8 cellular contexts compared by ENCODE assay signal in the genomic region with DNA sequence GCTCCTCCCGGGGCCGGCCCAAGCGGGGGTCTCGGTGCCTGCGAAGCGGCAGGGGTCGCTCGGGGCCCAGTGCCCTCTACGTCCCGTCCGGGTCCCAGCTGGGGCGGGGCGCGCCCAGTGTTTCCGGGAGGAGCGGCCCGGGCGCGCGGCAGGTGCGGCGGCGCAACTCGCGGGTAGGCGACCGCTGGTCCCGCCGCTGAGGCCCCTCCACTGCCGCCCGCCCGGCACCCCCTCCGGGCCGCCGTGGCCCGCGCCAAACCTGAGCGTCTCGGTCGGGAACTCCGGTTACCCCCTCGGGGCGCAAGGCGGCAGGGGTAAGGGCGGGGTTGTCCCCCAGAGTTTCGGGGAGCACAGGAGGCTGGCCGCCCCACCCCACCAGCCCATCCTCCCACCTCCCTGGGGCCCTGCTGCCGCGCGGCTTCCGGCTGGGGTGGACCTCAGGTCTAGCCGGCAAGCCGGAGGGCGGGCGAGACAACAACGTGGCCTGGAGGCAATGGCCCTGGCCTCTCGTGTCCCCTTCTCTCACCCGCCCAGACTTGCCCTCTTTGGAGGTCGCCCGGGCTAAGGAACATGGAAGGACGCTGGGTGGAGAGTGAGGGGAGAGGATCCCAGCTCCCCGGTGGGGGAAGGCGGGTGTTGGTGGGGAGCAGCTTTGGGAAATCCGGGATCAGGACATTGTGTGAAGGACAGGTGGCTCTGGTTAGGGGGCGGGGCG. TPM values are rescaled to one million over a fixed set of nuclear protein-coding genes. Genes with fewer than 3 reads are reported as not detected.
A peak's percentile ranks its signal among the peaks of the same experiment; 100 is the strongest.
DNase-seq lines count a peak whose midpoint lies in the region; ATAC-seq, FAIRE-seq and TF ChIP-seq lines count a peak whose summit lies in the region.

No MANE protein-coding gene starts in this region.

- TF ChIP-seq CTCF in bronchial epithelial cell (IDR thresholded peaks at IDR 0.05; ENCODE audit: insufficient read depth, low read length, severe bottlenecking) (no peak), natural killer cell (IDR thresholded peaks at IDR 0.05) (no peak)

- no peak for FAIRE-seq in bronchial epithelial cell (lab: Jason Lieb, UNC)

- DNase-seq in NOMO-1 (lab: John Stamatoyannopoulos, UW; ENCODE audit: unreplicated experiment in 2 of 2) (peak; percentile 20 to 21), NOMO-1 treated with DMSO at 0.1 percent for 48 hours (lab: John Stamatoyannopoulos, UW; ENCODE audit: unreplicated experiment) (no peak), bronchial epithelial cell (ENCODE audit: low read depth) (no peak), natural killer cell (no peak), NCI-H774 (lab: John Stamatoyannopoulos, UW) (no peak), kidney glomerular epithelial cell (lab: John Stamatoyannopoulos, UW) (no peak), HEK293T (ENCODE audit: extremely low spot score) (no peak)

- ATAC-seq in natural killer cell = peak; percentile 24 to 66 (median 32)

- H3K36me3 Mint-ChIP-seq in IgD-negative memory B cell (peaks cover 3% of the 10 kb centered on the region), natural killer cell (no peaks in the 10 kb centered on the region)

- H3K4me1 Mint-ChIP-seq in IgD-negative memory B cell = peaks cover 12 to 20% (median 18%) of the 10 kb centered on the region in 3 donors
- H3K4me1 Mint-ChIP-seq in natural killer cell = peaks cover 0 to 37% of the 10 kb centered on the region in 2 donors

- H3K27me3 Mint-ChIP-seq in IgD-negative memory B cell (peaks cover 7% of the 10 kb centered on the region), natural killer cell (ENCODE audit: low read depth in 2 of 2) (peaks cover 8 to 35% of the 10 kb centered on the region in 2 donors)

- H3K4me3 Mint-ChIP-seq in IgD-negative memory B cell (peak overlapping the region; percentile 83 to 98 (median 90)), natural killer cell (peak overlapping the region; percentile 76)

- intact Hi-C loops in natural killer cell (cut with micrococcal nuclease) = no loop called here

- H3K27ac Mint-ChIP-seq in IgD-negative memory B cell (peak overlapping the region in 2 of 3 donors; percentile 49 to 84), natural killer cell (peak overlapping the region in 1 of 2 donors; percentile 52)

- H3K36me3 ChIP-seq in bronchial epithelial cell (ENCODE audit: control insufficient read depth, insufficient read depth, low read length) = peaks cover 12% of the 10 kb centered on the region

- POLR2A ChIA-PET in HEK293T (lab: Yijun Ruan, JAX) = interaction anchor here (1.1 to 8.0 kb wide), 3 partner anchors 8 to 22 kb away, joined by 3 to 63 read pairs (median 11); a partner anchor contains a TSS

- H3K27me3 ChIP-seq in bronchial epithelial cell (ENCODE audit: control insufficient read depth, insufficient read depth, low read length) = peaks cover 2% of the 10 kb centered on the region

- H3K9me3 Mint-ChIP-seq in IgD-negative memory B cell = no peaks in the 10 kb centered on the region
- H3K9me3 Mint-ChIP-seq in natural killer cell = no peaks in the 10 kb centered on the region

- peak overlapping the region; percentile 29 for H3K4me3 ChIP-seq in bronchial epithelial cell (ENCODE audit: low read depth, low read length)

- CTCF ChIA-PET in HEK293T (lab: Yijun Ruan, JAX) = no interaction called here

TF ChIP-seq in HEK293T, 16 proteins besides CTCF, POLR2A, EP300 and RAD21:
- TF ChIP-seq ARNT (IDR thresholded peaks at IDR 0.05) (no peak), HDGF (IDR thresholded peaks at IDR 0.05; ENCODE audit: borderline replicate concordance) (no peak), SP1 (IDR thresholded peaks at IDR 0.05) (no peak), SUZ12 (IDR thresholded peaks at IDR 0.05) (no peak), ELF4 (IDR thresholded peaks at IDR 0.05) (no peak), NFRKB (IDR thresholded peaks at IDR 0.05) (no peak), LEF1 (IDR thresholded peaks at IDR 0.05; ENCODE audit: borderline replicate concordance) (no peak)
- TF ChIP-seq, protein P1, sequence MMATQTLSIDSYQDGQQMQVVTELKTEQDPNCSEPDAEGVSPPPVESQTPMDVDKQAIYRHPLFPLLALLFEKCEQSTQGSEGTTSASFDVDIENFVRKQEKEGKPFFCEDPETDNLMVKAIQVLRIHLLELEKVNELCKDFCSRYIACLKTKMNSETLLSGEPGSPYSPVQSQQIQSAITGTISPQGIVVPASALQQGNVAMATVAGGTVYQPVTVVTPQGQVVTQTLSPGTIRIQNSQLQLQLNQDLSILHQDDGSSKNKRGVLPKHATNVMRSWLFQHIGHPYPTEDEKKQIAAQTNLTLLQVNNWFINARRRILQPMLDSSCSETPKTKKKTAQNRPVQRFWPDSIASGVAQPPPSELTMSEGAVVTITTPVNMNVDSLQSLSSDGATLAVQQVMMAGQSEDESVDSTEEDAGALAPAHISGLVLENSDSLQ (IDR thresholded peaks at IDR 0.05) = no peak

RNA-seq across cellular contexts. Expression of a gene that starts 0.4 kb away (rescaled TPM):
- polyA plus RNA-seq in IgD-negative memory B cell = 20.0 TPM
- total RNA-seq in bronchial epithelial cell (0.51 and 0.53 TPM in 2 replicates), natural killer cell (10 to 100 TPM in 1 of 3 donors, 1 to 10 TPM in 2; 3.4 to 10.1 (median 3.8) TPM)

RNA-seq across cellular contexts. Expression of a gene that starts 5.4 kb away (rescaled TPM):
- polyA plus RNA-seq in IgD-negative memory B cell = 13.8 TPM
- total RNA-seq in bronchial epithelial cell = 321 and 324 TPM in 2 replicates
- 10 to 100 TPM; 40.9 to 68.3 (median 52.9) TPM for total RNA-seq in natural killer cell

RNA-seq across cellular contexts. Expression of a gene that starts 8.6 kb away (rescaled TPM):
- 51.1 TPM for polyA plus RNA-seq in IgD-negative memory B cell
- 9.0 and 15.6 TPM in 2 replicates for total RNA-seq in bronchial epithelial cell
- total RNA-seq in natural killer cell = 100 to 1,000 TPM; 184 to 218 (median 201) TPM

RNA-seq across cellular contexts. Expression of a gene that starts 15.0 kb away (rescaled TPM):
- 96.7 TPM for polyA plus RNA-seq in IgD-negative memory B cell
- total RNA-seq in bronchial epithelial cell (8.7 and 51.6 TPM in 2 replicates), natural killer cell (10 to 100 TPM; 48.2 to 63.8 (median 61.2) TPM)

RNA-seq across cellular contexts. Expression of a gene that starts 15.3 kb away (rescaled TPM):
- polyA plus RNA-seq in IgD-negative memory B cell = 2.1 TPM
- 50.8 and 71.6 TPM in 2 replicates for total RNA-seq in bronchial epithelial cell
- total RNA-seq in natural killer cell = 10 to 100 TPM; 11.2 to 18.6 (median 14.6) TPM

Comparison
In these comparisons a context has a peak if more than half of its experiments do, and no peak if none do; other contexts are left out.
1. DNase-seq: peak in NOMO-1 (2 of 2); none in NOMO-1 treated with DMSO at 0.1 percent for 48 hours (single experiment), bronchial epithelial cell (single experiment), natural killer cell (single experiment), NCI-H774 (single experiment), kidney glomerular epithelial cell (single experiment) and HEK293T (single experiment).
2. RNA of a gene that starts 8.6 kb away (total RNA-seq): 184 to 218 TPM in natural killer cell; 9.0 to 15.6 TPM in bronchial epithelial cell; every median in the first group is over 10 times any median in the second.